Comparison of ENCODE assay signal across 19 cellular contexts in the genomic region with DNA sequence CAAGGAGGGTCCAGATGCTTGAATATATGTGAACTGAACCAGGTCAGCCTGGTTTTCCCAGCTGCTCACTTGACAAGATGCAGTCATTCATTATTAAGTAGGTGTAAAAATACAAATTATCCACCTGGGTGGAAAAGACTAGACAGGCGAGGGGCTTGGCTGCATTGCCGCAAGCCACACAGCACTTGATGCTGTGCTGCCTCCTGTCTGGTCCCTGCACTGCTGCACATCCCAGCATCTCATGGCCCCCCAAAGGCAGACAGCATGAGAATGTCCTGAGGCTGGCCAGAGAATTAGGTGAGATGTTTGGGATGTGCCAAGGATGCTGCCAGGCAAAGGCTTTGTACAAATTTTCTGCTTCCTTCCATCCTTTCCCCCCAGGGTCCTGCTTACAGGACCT.
"Had no signal": no experiment of that assay in that cellular context is flagged by ENCODE, and none has a peak within 500 bp of the region (broad histone marks: within the 10 kb centered on the region; RNA-seq: fewer than 3 reads in every experiment).

No MANE protein-coding gene starts in this region.

- H3K4me3 ChIP-seq: dorsolateral prefrontal cortex, esophagus muscularis mucosa, lower lobe of right lung, prostate gland, right atrium auricular region, sigmoid colon, stomach, thyroid gland had no signal

- H3K27me3 ChIP-seq: dorsolateral prefrontal cortex, esophagus muscularis mucosa, foreskin keratinocyte, right atrium auricular region, sigmoid colon, thyroid gland had no signal

- ATAC-seq: foreskin keratinocyte; left ventricle myocardium superior; lower lobe of right lung; naive thymus-derived CD8-positive, alpha-beta T cell; stimulated activated effector memory CD8-positive, alpha-beta T cell treated with anti-CD3 and anti-CD28 coated beads, Interleukin-12 subunit alpha, Interleukin-12 subunit beta, amount 100 ng/mL, for 72 hours had no signal

- H3K4me1 ChIP-seq: esophagus muscularis mucosa, foreskin keratinocyte, lower lobe of right lung, parathyroid adenoma, prostate gland, right atrium auricular region, sigmoid colon, stomach, thyroid gland had no signal

- H3K27ac ChIP-seq: dorsolateral prefrontal cortex, esophagus muscularis mucosa, foreskin keratinocyte, lower lobe of right lung, parathyroid adenoma, prostate gland, right atrium auricular region, sigmoid colon, stomach, thyroid gland had no signal

- H3K9me3 ChIP-seq: esophagus muscularis mucosa, lower lobe of right lung, prostate gland, right atrium auricular region, sigmoid colon, thyroid gland had no signal

- H3K36me3 ChIP-seq: esophagus muscularis mucosa, lower lobe of right lung, prostate gland, right atrium auricular region, sigmoid colon, stomach, thyroid gland had no signal

- H3K79me2 ChIP-seq: parathyroid adenoma had no signal

- H3K9ac ChIP-seq: parathyroid adenoma had no signal

- DNase-seq: cerebellar nuclear complex; dorsolateral prefrontal cortex; effector CD4-positive, alpha-beta T cell; foreskin keratinocyte; left ventricle myocardium superior; lower lobe of right lung; naive thymus-derived CD8-positive, alpha-beta T cell; sigmoid colon; stimulated activated CD4-positive, alpha-beta T cell treated with anti-CD3 and anti-CD28 coated beads, Interleukin-2, amount 100 ng/mL, for 24 hours; stimulated activated CD4-positive, alpha-beta T cell treated with anti-CD3 and anti-CD28 coated beads, Interleukin-4, amount 100 ng/mL, for 24 hours; stimulated activated naive CD4-positive, alpha-beta T cell treated with Interleukin-2 at 50 U/mL for 16 hours; stomach; thyroid gland; trophoblast cell had no signal

- H2AFZ ChIP-seq: parathyroid adenoma had no signal
